Comparison of ENCODE assay signal across 8 cellular contexts in genomic region chr20:19973920-19974620, GRCh38. TPM values are rescaled to one million over a fixed set of nuclear protein-coding genes. Genes with fewer than 3 reads are reported as not detected.
A peak's percentile ranks its signal among the peaks of the same experiment; 100 is the strongest.
DNase-seq lines count a peak whose midpoint lies in the region; ATAC-seq and TF ChIP-seq lines count a peak whose summit lies in the region.

No MANE protein-coding gene starts in this region.

- H3K27me3 ChIP-seq in tibial artery = no peaks in the 10 kb centered on the region

- H3K36me3 ChIP-seq in tibial artery = peaks cover 4 to 24% (median 18%) of the 10 kb centered on the region in 3 donors

- no peak overlapping the region for H3K27ac Mint-ChIP-seq in activated naive CD4-positive, alpha-beta T cell treated with anti-CD3 and anti-CD28 coated beads, Interleukin-2, amount 50 U/mL, for 72 hours

- H3K9me3 ChIP-seq in tibial artery = no peaks in the 10 kb centered on the region

- no peak overlapping the region for H3K4me3 ChIP-seq in lower leg skin (ENCODE audit: low read depth, poor library complexity, severe bottlenecking)
- H3K4me3 ChIP-seq in tibial artery = peak overlapping the region; percentile 66 to 68

- no peak for TF ChIP-seq POLR2A in lower leg skin (IDR thresholded peaks at IDR 0.05)

- H3K4me1 ChIP-seq in tibial artery = peaks cover 0 to 59% (median 37%) of the 10 kb centered on the region in 4 donors

- intact Hi-C loops in lower leg skin (cut with DNase I; ENCODE audit: low total_unique reads) = no loop called here
- intact Hi-C loops in tibial artery (cut with DNase I; ENCODE audit: low total_unique reads) = no loop called here

- no peaks in the 10 kb centered on the region for H3K9me3 Mint-ChIP-seq in activated naive CD4-positive, alpha-beta T cell treated with anti-CD3 and anti-CD28 coated beads, Interleukin-2, amount 50 U/mL, for 72 hours

- H3K36me3 Mint-ChIP-seq in activated naive CD4-positive, alpha-beta T cell treated with anti-CD3 and anti-CD28 coated beads, Interleukin-2, amount 50 U/mL, for 72 hours = no peaks in the 10 kb centered on the region

- 11 to 21% methylated on average over 8 of the region's 8 CpGs for WGBS in lower leg skin, 2 donors

- no peak for ATAC-seq in HG03108 (IDR thresholded peaks at IDR 0.05; ENCODE audit: unreplicated experiment)
- no peak for ATAC-seq in activated naive CD4-positive, alpha-beta T cell treated with anti-CD3 and anti-CD28 coated beads, Interleukin-2, amount 50 U/mL, for 72 hours

- TF ChIP-seq CTCF in lower leg skin (IDR thresholded peaks at IDR 0.05) = no peak
- TF ChIP-seq CTCF in tibial artery (IDR thresholded peaks at IDR 0.05) = no peak

- DNase-seq in LoVo (ENCODE audit: low spot score) = peak; percentile 7
- DNase-seq in lower leg skin (ENCODE audit: low spot score in 2 of 2) = peak; percentile 85 to 95
- peak; percentile 94 to 96 for DNase-seq in tibial artery
- no peak for DNase-seq in stimulated activated naive CD4-positive, alpha-beta T cell treated with Interleukin-2 at 50 U/mL for 16 hours (lab: John Stamatoyannopoulos, UW)
- DNase-seq in activated naive CD4-positive, alpha-beta T cell treated with anti-CD3 and anti-CD28 coated beads, Interleukin-2, amount 50 U/mL, for 16 hours = no peak
- DNase-seq in activated naive CD4-positive, alpha-beta T cell treated with anti-CD3 and anti-CD28 coated beads, Interleukin-2, amount 50 U/mL, for 72 hours (ENCODE audit: low spot score in 2 of 2) = no peak

- H3K27ac ChIP-seq in cingulate gyrus (ENCODE audit: low read depth, low read length) = peak overlapping the region; percentile 96
- peak overlapping the region; percentile 85 to 87 for H3K27ac ChIP-seq in tibial artery

RNA-seq across cellular contexts. Expression of gene NAA20, which starts 43.1 kb away (rescaled TPM):
- total RNA-seq in lower leg skin = 10 to 100 TPM; 27.2 to 38.4 (median 33.1) TPM
- total RNA-seq in activated naive CD4-positive, alpha-beta T cell treated with anti-CD3 and anti-CD28 coated beads, Interleukin-2, amount 50 U/mL, for 72 hours = 10 to 100 TPM; 50.5 to 67.5 TPM

Comparison
In these comparisons a context has a peak if more than half of its experiments do, and no peak if none do; other contexts are left out.
1. DNase-seq: peak in LoVo (single experiment), lower leg skin (2 of 2) and tibial artery (2 of 2); none in stimulated activated naive CD4-positive, alpha-beta T cell treated with Interleukin-2 at 50 U/mL for 16 hours (single experiment), activated naive CD4-positive, alpha-beta T cell treated with anti-CD3 and anti-CD28 coated beads, Interleukin-2, amount 50 U/mL, for 16 hours (single experiment) and activated naive CD4-positive, alpha-beta T cell treated with anti-CD3 and anti-CD28 coated beads, Interleukin-2, amount 50 U/mL, for 72 hours (0 of 2).